26 cellular contexts compared by ENCODE assay signal in genomic region chr15:78133801-78134200, GRCh38. TPM values are rescaled to one million over a fixed set of nuclear protein-coding genes. Genes with fewer than 3 reads are reported as not detected.
DNase-seq lines count a peak whose midpoint lies in the region; ATAC-seq and TF ChIP-seq lines count a peak whose summit lies in the region.
"Had no signal": no experiment of that assay in that cellular context is flagged by ENCODE, and none has a peak within 500 bp of the region (broad histone marks: within the 10 kb centered on the region; RNA-seq: fewer than 3 reads in every experiment).

No MANE protein-coding gene starts in this region.

- H3K27me3 ChIP-seq in CD4-positive, alpha-beta T cell (ENCODE audit: control insufficient read depth, insufficient read depth, low read length) = no peaks in the 10 kb centered on the region

- no peak overlapping the region for H3K4me3 ChIP-seq in epithelial cell of esophagus (ENCODE audit: low read length)
- H3K4me3 ChIP-seq: GM23248 had no signal

- TF ChIP-seq CTCF in CD4-positive, alpha-beta T cell (IDR thresholded peaks at IDR 0.05) = no peak
- TF ChIP-seq CTCF in epithelial cell of esophagus (IDR thresholded peaks at IDR 0.05; ENCODE audit: insufficient read depth, low read depth, low read length, missing control alignments) (no peak), neural crest cell (conservative IDR thresholded peaks at IDR 0.05) (no peak)

- peak overlapping the region; percentile 6 for H3K4me3 Mint-ChIP-seq in CD4-positive, alpha-beta T cell
- peak overlapping the region; percentile 39 for H3K4me3 Mint-ChIP-seq in neural crest cell
- H3K4me3 Mint-ChIP-seq: activated CD4-positive, alpha-beta T cell treated with anti-CD3 and anti-CD28 coated beads, Interleukin-2, amount 10 ng/mL, durations not matched to agents 7 days and 5 days; activated CD8-positive, alpha-beta memory T cell treated with anti-CD3 and anti-CD28 coated beads, Interleukin-2, amount 10 ng/mL, durations not matched to agents 7 days and 5 days; activated naive CD8-positive, alpha-beta T cell treated with anti-CD3 and anti-CD28 coated beads for 36 hours; activated T-helper 17 cell treated with anti-CD3 and anti-CD28 coated beads, Interleukin-2, amount 50 U/mL, for 72 hours had no signal

- H3K4me1 Mint-ChIP-seq in CD4-positive, alpha-beta T cell (ENCODE audit: low read depth) = peaks cover 27% of the 10 kb centered on the region
- peaks cover 13% of the 10 kb centered on the region for H3K4me1 Mint-ChIP-seq in neural crest cell

- CTCF ChIA-PET in CD4-positive, alpha-beta T cell (lab: Charles Lee) = interaction anchor here (0.7 kb wide), 2 partner anchors 22 to 39 kb away, joined by 3 to 4 read pairs; no protein-coding TSS in a partner anchor

- ATAC-seq in CD4-positive, alpha-beta T cell (ENCODE audit: poor library complexity) = no peak
- ATAC-seq in GM19455 (IDR thresholded peaks at IDR 0.05; ENCODE audit: unreplicated experiment) = no peak
- no peak for ATAC-seq in HG02642 (IDR thresholded peaks at IDR 0.05; ENCODE audit: poor library complexity, unreplicated experiment)
- ATAC-seq: activated CD8-positive, alpha-beta memory T cell treated with anti-CD3 and anti-CD28 coated beads, Interleukin-2, amount 10 ng/mL, durations not matched to agents 7 days and 5 days; activated T-helper 17 cell treated with anti-CD3 and anti-CD28 coated beads, Interleukin-2, amount 50 U/mL, for 72 hours; HepG2 had no signal

- H3K27ac Mint-ChIP-seq in CD4-positive, alpha-beta T cell = no peak overlapping the region
- H3K27ac Mint-ChIP-seq in neural crest cell (ENCODE audit: unreplicated experiment) = no peak overlapping the region
- H3K27ac Mint-ChIP-seq: activated CD4-positive, alpha-beta T cell treated with anti-CD3 and anti-CD28 coated beads, Interleukin-2, amount 10 ng/mL, durations not matched to agents 7 days and 5 days; activated CD8-positive, alpha-beta memory T cell treated with anti-CD3 and anti-CD28 coated beads, Interleukin-2, amount 10 ng/mL, durations not matched to agents 7 days and 5 days; activated naive CD8-positive, alpha-beta T cell treated with anti-CD3 and anti-CD28 coated beads for 36 hours had no signal

- no peak overlapping the region for H3K27ac ChIP-seq in CD4-positive, alpha-beta T cell (ENCODE audit: low read depth, low read length)
- H3K27ac ChIP-seq: C4-2B, GM23248, VCaP had no signal

- intact Hi-C loops in CD4-positive, alpha-beta T cell (cut with DNase I, micrococcal nuclease) = loop anchor here in 1 of 2 experiments (5.0 kb wide), 1 partner anchor 108 kb away; no protein-coding TSS in a partner anchor

- POLR2A ChIA-PET in CD4-positive, alpha-beta T cell (lab: Charles Lee) = interaction anchor here (2.0 kb wide), 1 partner anchor 15 kb away, joined by 4 read pairs; the partner anchor contains the start of gene IDH3A

- no peaks in the 10 kb centered on the region for H3K27me3 Mint-ChIP-seq in CD4-positive, alpha-beta T cell
- H3K27me3 Mint-ChIP-seq in neural crest cell (ENCODE audit: low read depth) = no peaks in the 10 kb centered on the region
- H3K27me3 Mint-ChIP-seq: activated CD4-positive, alpha-beta T cell treated with anti-CD3 and anti-CD28 coated beads, Interleukin-2, amount 10 ng/mL, durations not matched to agents 7 days and 5 days; activated CD8-positive, alpha-beta memory T cell treated with anti-CD3 and anti-CD28 coated beads, Interleukin-2, amount 10 ng/mL, durations not matched to agents 7 days and 5 days; activated naive CD8-positive, alpha-beta T cell treated with anti-CD3 and anti-CD28 coated beads for 36 hours; activated T-helper 17 cell treated with anti-CD3 and anti-CD28 coated beads, Interleukin-2, amount 50 U/mL, for 72 hours had no signal

- H3K9me3 ChIP-seq in CD4-positive, alpha-beta T cell (ENCODE audit: control insufficient read depth, low read length) = no peaks in the 10 kb centered on the region

- H3K9me3 Mint-ChIP-seq in CD4-positive, alpha-beta T cell = no peaks in the 10 kb centered on the region
- no peaks in the 10 kb centered on the region for H3K9me3 Mint-ChIP-seq in neural crest cell
- H3K9me3 Mint-ChIP-seq: activated CD4-positive, alpha-beta T cell treated with anti-CD3 and anti-CD28 coated beads, Interleukin-2, amount 10 ng/mL, durations not matched to agents 7 days and 5 days; activated naive CD8-positive, alpha-beta T cell treated with anti-CD3 and anti-CD28 coated beads for 36 hours; activated T-helper 17 cell treated with anti-CD3 and anti-CD28 coated beads, Interleukin-2, amount 50 U/mL, for 72 hours had no signal

- no peak for DNase-seq in CD4-positive, alpha-beta T cell
- DNase-seq in NCI-H526 (lab: John Stamatoyannopoulos, UW) (peak; percentile 96), epithelial cell of esophagus (ENCODE audit: low read depth) (peak; percentile 97), neural crest cell (ENCODE audit: low read depth, low spot score) (no peak), putamen (ENCODE audit: low spot score) (no peak), SKM-1 (lab: John Stamatoyannopoulos, UW; ENCODE audit: unreplicated experiment) (no peak)
- DNase-seq: activated CD4-positive, alpha-beta T cell treated with anti-CD3 and anti-CD28 coated beads, Interleukin-2, amount 10 ng/mL, durations not matched to agents 7 days and 5 days; activated CD8-positive, alpha-beta memory T cell treated with anti-CD3 and anti-CD28 coated beads, Interleukin-2, amount 10 ng/mL, durations not matched to agents 7 days and 5 days; activated naive CD8-positive, alpha-beta T cell treated with anti-CD3 and anti-CD28 coated beads for 36 hours; effector memory CD4-positive, alpha-beta T cell; GM23248; NCI-H1417; occipital lobe; retina; Right ventricle myocardium superior; stimulated activated CD4-positive, alpha-beta T cell treated with anti-CD3 and anti-CD28 coated beads, Interleukin-12 subunit alpha, Interleukin-12 subunit beta, amount 100 ng/mL, for 4 hours; stimulated activated CD4-positive, alpha-beta T cell treated with anti-CD3 and anti-CD28 coated beads, Interleukin-4, amount 100 ng/mL, for 4 hours had no signal

- H3K36me3 Mint-ChIP-seq in CD4-positive, alpha-beta T cell (ENCODE audit: low read depth) = no peaks in the 10 kb centered on the region
- no peaks in the 10 kb centered on the region for H3K36me3 Mint-ChIP-seq in neural crest cell (ENCODE audit: low read depth)
- H3K36me3 Mint-ChIP-seq: activated CD8-positive, alpha-beta memory T cell treated with anti-CD3 and anti-CD28 coated beads, Interleukin-2, amount 10 ng/mL, durations not matched to agents 7 days and 5 days; activated naive CD8-positive, alpha-beta T cell treated with anti-CD3 and anti-CD28 coated beads for 36 hours had no signal

RNA-seq across cellular contexts. Expression of gene CIB2, which starts 2.6 kb away (rescaled TPM):
- 1 to 10 TPM in 1 of 2 experiments, under 1 TPM in 1; 0.82 to 1.7 TPM for total RNA-seq in CD4-positive, alpha-beta T cell
- 36.5 and 37.7 TPM in 2 replicates for total RNA-seq in neural crest cell

RNA-seq across cellular contexts. Expression of gene IDH3A, which starts 15.4 kb away (rescaled TPM):
- total RNA-seq in CD4-positive, alpha-beta T cell = 10 to 100 TPM; 47.5 to 47.6 TPM
- total RNA-seq in neural crest cell = 41.5 and 47.9 TPM in 2 replicates

RNA-seq across cellular contexts. Expression of gene SH2D7, which starts 41.4 kb away (rescaled TPM):
- total RNA-seq in CD4-positive, alpha-beta T cell = not detected
- total RNA-seq in neural crest cell = not detected in 2 replicates
- total RNA-seq: activated CD4-positive, alpha-beta T cell treated with anti-CD3 and anti-CD28 coated beads, Interleukin-2, amount 10 ng/mL, durations not matched to agents 7 days and 5 days; activated naive CD8-positive, alpha-beta T cell treated with anti-CD3 and anti-CD28 coated beads for 36 hours; activated T-helper 17 cell treated with anti-CD3 and anti-CD28 coated beads, Interleukin-2, amount 50 U/mL, for 72 hours; GM23248; HepG2; kidney epithelial cell; lung microvascular endothelial cell; occipital lobe; Right ventricle myocardium superior; urinary bladder had no signal

RNA-seq across cellular contexts. Expression of gene TBC1D2B, which starts 56.3 kb away (rescaled TPM):
- total RNA-seq in CD4-positive, alpha-beta T cell = 10 to 100 TPM; 89.3 to 97.6 TPM
- 19.7 and 21.8 TPM in 2 replicates for total RNA-seq in neural crest cell

Comparison
In these comparisons a context has a peak if more than half of its experiments do, and no peak if none do; other contexts are left out.
1. DNase-seq: peak in NCI-H526 (2 of 2) and epithelial cell of esophagus (single experiment); none in CD4-positive, alpha-beta T cell (0 of 10), neural crest cell (single experiment), putamen (single experiment) and SKM-1 (single experiment).
2. RNA of gene CIB2, which starts 2.6 kb away (total RNA-seq): 36.5 to 37.7 TPM in neural crest cell; 0.82 to 1.7 TPM in CD4-positive, alpha-beta T cell; every median in the first group is over 10 times any median in the second.